Comparison of ENCODE assay signal across 9 cellular contexts in the genomic region with DNA sequence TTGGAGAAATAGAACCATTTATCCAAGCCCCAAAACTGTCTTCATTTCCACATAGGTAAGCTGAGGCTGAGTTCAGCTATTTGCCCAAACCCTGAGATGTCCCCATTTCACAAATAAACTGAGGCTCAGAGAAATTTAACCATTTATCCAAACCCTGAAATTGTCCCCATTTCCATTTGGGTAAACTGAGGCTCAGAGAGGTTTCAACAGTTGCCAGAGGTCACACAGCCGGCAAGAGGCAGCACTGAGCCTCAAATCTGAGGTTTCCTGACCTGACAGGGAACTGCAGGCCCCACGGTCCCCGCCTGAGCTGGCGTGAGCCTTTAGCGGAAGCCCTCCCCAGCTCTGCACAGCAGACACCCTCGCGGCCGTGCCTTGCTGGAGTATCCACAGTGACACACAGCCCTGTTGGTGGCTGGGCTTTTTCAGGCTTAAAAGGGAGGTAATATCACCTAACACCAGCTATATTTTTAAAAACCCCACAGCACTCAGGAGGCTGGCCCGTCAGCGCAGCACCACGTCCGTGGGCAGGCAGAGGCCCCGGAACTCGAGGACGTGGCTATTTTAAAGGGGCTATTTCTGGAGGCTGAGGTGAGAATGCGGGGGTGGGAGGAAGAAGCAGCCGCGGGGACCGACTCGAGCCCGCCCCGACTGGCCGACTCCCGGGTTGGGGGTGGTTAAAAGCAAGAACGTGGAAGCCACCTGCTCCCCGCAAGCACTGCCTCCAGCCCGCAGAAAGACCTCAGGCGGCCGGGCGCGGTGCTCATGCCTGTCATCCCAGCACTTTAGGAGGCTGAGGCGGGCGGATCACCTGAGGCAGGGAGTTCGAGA. TPM values are rescaled to one million over a fixed set of nuclear protein-coding genes. Genes with fewer than 3 reads are reported as not detected.
DNase-seq lines count a peak whose midpoint lies in the region; ATAC-seq lines count a peak whose summit lies in the region.
"Had no signal": no experiment of that assay in that cellular context is flagged by ENCODE, and none has a peak within 500 bp of the region (broad histone marks: within the 10 kb centered on the region; RNA-seq: fewer than 3 reads in every experiment).

No MANE protein-coding gene starts in this region.

- DNase-seq in activated CD4-positive, alpha-beta T cell treated with anti-CD3 and anti-CD28 coated beads, Interleukin-2, amount 10 ng/mL, durations not matched to agents 7 days and 5 days: peak; percentile 12
- DNase-seq in activated CD4-positive, alpha-beta T cell treated with anti-CD3 and anti-CD28 coated beads, Interleukin-2, amount 50 U/mL, for 1 hour: no peak
- DNase-seq in activated T-cell treated with anti-CD3 and anti-CD28 coated beads, Interleukin-2, amount 50 U/mL, for 1 hour: peak; percentile 26
- peak; percentile 45 for DNase-seq in stimulated activated CD8-positive, alpha-beta memory T cell treated with anti-CD3 and anti-CD28 coated beads, Interleukin-4, amount 100 ng/mL, for 48 hours
- DNase-seq in SHP77 treated with DMSO at 0.1 percent for 48 hours (lab: John Stamatoyannopoulos, UW) (no peak), LoVo (ENCODE audit: low spot score) (no peak)
- DNase-seq: nephron progenitor cell had no signal

- ATAC-seq in HG03175 (IDR thresholded peaks at IDR 0.05; ENCODE audit: unreplicated experiment): peak; percentile 62
- ATAC-seq in GM21717 (IDR thresholded peaks at IDR 0.05; ENCODE audit: unreplicated experiment): no peak

- H3K27me3 Mint-ChIP-seq in activated CD4-positive, alpha-beta T cell treated with anti-CD3 and anti-CD28 coated beads, Interleukin-2, amount 10 ng/mL, durations not matched to agents 7 days and 5 days: peaks cover 8% of the 10 kb centered on the region

- H3K36me3 Mint-ChIP-seq in activated CD4-positive, alpha-beta T cell treated with anti-CD3 and anti-CD28 coated beads, Interleukin-2, amount 10 ng/mL, durations not matched to agents 7 days and 5 days (ENCODE audit: low read depth): no peaks in the 10 kb centered on the region

- no peak overlapping the region for H3K4me3 Mint-ChIP-seq in activated CD4-positive, alpha-beta T cell treated with anti-CD3 and anti-CD28 coated beads, Interleukin-2, amount 10 ng/mL, durations not matched to agents 7 days and 5 days
- H3K4me3 Mint-ChIP-seq: nephron progenitor cell had no signal

- POLR2A ChIA-PET in activated CD4-positive, alpha-beta T cell treated with anti-CD3 and anti-CD28 coated beads, Interleukin-2, amount 10 ng/mL, durations not matched to agents 7 days and 5 days (lab: Charles Lee): no interaction called here

- no peak overlapping the region for H3K27ac Mint-ChIP-seq in activated CD4-positive, alpha-beta T cell treated with anti-CD3 and anti-CD28 coated beads, Interleukin-2, amount 10 ng/mL, durations not matched to agents 7 days and 5 days
- H3K27ac Mint-ChIP-seq: nephron progenitor cell had no signal

- peaks cover 3% of the 10 kb centered on the region for H3K9me3 Mint-ChIP-seq in activated CD4-positive, alpha-beta T cell treated with anti-CD3 and anti-CD28 coated beads, Interleukin-2, amount 10 ng/mL, durations not matched to agents 7 days and 5 days
- H3K9me3 Mint-ChIP-seq: nephron progenitor cell had no signal

- H3K4me1 Mint-ChIP-seq in activated CD4-positive, alpha-beta T cell treated with anti-CD3 and anti-CD28 coated beads, Interleukin-2, amount 10 ng/mL, durations not matched to agents 7 days and 5 days: peaks cover 5% of the 10 kb centered on the region

- CTCF ChIA-PET in activated CD4-positive, alpha-beta T cell treated with anti-CD3 and anti-CD28 coated beads, Interleukin-2, amount 10 ng/mL, durations not matched to agents 7 days and 5 days (lab: Charles Lee): interaction anchor here (1.0 to 1.6 kb wide), 2 partner anchors 15 to 22 kb away, joined by 3 read pairs; no protein-coding TSS in a partner anchor

RNA-seq across cellular contexts. Expression of a gene that starts 18.5 kb away (rescaled TPM):
- total RNA-seq in activated CD4-positive, alpha-beta T cell treated with anti-CD3 and anti-CD28 coated beads, Interleukin-2, amount 10 ng/mL, durations not matched to agents 7 days and 5 days: under 1 TPM; 0.02 to 0.08 TPM

Comparison
In these comparisons a context has a peak if more than half of its experiments do, and no peak if none do; other contexts are left out.
1. DNase-seq: peak in activated CD4-positive, alpha-beta T cell treated with anti-CD3 and anti-CD28 coated beads, Interleukin-2, amount 10 ng/mL, durations not matched to agents 7 days and 5 days (single experiment), activated T-cell treated with anti-CD3 and anti-CD28 coated beads, Interleukin-2, amount 50 U/mL, for 1 hour (single experiment) and stimulated activated CD8-positive, alpha-beta memory T cell treated with anti-CD3 and anti-CD28 coated beads, Interleukin-4, amount 100 ng/mL, for 48 hours (single experiment); none in activated CD4-positive, alpha-beta T cell treated with anti-CD3 and anti-CD28 coated beads, Interleukin-2, amount 50 U/mL, for 1 hour (single experiment), SHP77 treated with DMSO at 0.1 percent for 48 hours (single experiment) and LoVo (single experiment).